7 cellular contexts compared by ENCODE assay signal in genomic region chr16:57486858-57487834, GRCh38. TPM values are rescaled to one million over a fixed set of nuclear protein-coding genes. Genes with fewer than 3 reads are reported as not detected.
DNase-seq lines count a peak whose midpoint lies in the region; ATAC-seq and TF ChIP-seq lines count a peak whose summit lies in the region.

No MANE protein-coding gene starts in this region.

- no peaks in the 10 kb centered on the region for H3K9me3 ChIP-seq in right atrium auricular region

- DNase-seq in T-cell (no peak), right atrium auricular region (ENCODE audit: low spot score) (no peak), kidney tubule cell (ENCODE audit: low spot score) (no peak)
- DNase-seq in stimulated activated effector memory CD8-positive, alpha-beta T cell treated with anti-CD3 and anti-CD28 coated beads, Interleukin-12 subunit alpha, Interleukin-12 subunit beta, amount 100 ng/mL, for 72 hours (ENCODE audit: low spot score in 2 of 2), result no peak

- H3K9me3 Mint-ChIP-seq in T-cell, result no peaks in the 10 kb centered on the region
- H3K9me3 Mint-ChIP-seq in stimulated activated effector memory CD8-positive, alpha-beta T cell treated with anti-CD3 and anti-CD28 coated beads, Interleukin-12 subunit alpha, Interleukin-12 subunit beta, amount 100 ng/mL, for 72 hours, result no peaks in the 10 kb centered on the region

- POLR2A ChIA-PET in T-cell (lab: Charles Lee), result interaction anchor here in 1 of 2 donors (0.8 kb wide), 1 partner anchor 9 kb away, joined by 3 read pairs; no protein-coding TSS in a partner anchor

- ATAC-seq in GM18520 (IDR thresholded peaks at IDR 0.05; ENCODE audit: unreplicated experiment), result peak; percentile 38
- ATAC-seq in T-cell (replicated peaks in 1 of 4), result no peak
- no peak for ATAC-seq in stimulated activated effector memory CD8-positive, alpha-beta T cell treated with anti-CD3 and anti-CD28 coated beads, Interleukin-12 subunit alpha, Interleukin-12 subunit beta, amount 100 ng/mL, for 72 hours
- ATAC-seq in HG03457 (IDR thresholded peaks at IDR 0.05; ENCODE audit: unreplicated experiment), result no peak
- no peak for ATAC-seq in HG03342 (IDR thresholded peaks at IDR 0.05; ENCODE audit: unreplicated experiment)

- H3K27ac Mint-ChIP-seq in T-cell, result no peak overlapping the region
- peak overlapping the region; percentile 92 for H3K27ac Mint-ChIP-seq in stimulated activated effector memory CD8-positive, alpha-beta T cell treated with anti-CD3 and anti-CD28 coated beads, Interleukin-12 subunit alpha, Interleukin-12 subunit beta, amount 100 ng/mL, for 72 hours

- CTCF ChIA-PET in T-cell (lab: Charles Lee), result interaction anchor here (0.6 to 2.7 kb wide), 3 partner anchors 25 to 51 kb away, joined by 3 to 11 read pairs (median 5); partner anchors contain the start of gene POLR2C (in 1 of the 2)

- peaks cover 0 to 1% of the 10 kb centered on the region in 2 donors for H3K27me3 Mint-ChIP-seq in T-cell

- peaks cover 0 to 21% of the 10 kb centered on the region in 2 donors for H3K4me1 ChIP-seq in right atrium auricular region

- H3K4me3 Mint-ChIP-seq in T-cell, result peak overlapping the region; percentile 61 to 94 (median 69)
- H3K4me3 Mint-ChIP-seq in stimulated activated effector memory CD8-positive, alpha-beta T cell treated with anti-CD3 and anti-CD28 coated beads, Interleukin-12 subunit alpha, Interleukin-12 subunit beta, amount 100 ng/mL, for 72 hours, result peak overlapping the region; percentile 91

- H3K27me3 ChIP-seq in right atrium auricular region, result no peaks in the 10 kb centered on the region

- no peaks in the 10 kb centered on the region for H3K36me3 Mint-ChIP-seq in T-cell
- H3K36me3 Mint-ChIP-seq in stimulated activated effector memory CD8-positive, alpha-beta T cell treated with anti-CD3 and anti-CD28 coated beads, Interleukin-12 subunit alpha, Interleukin-12 subunit beta, amount 100 ng/mL, for 72 hours, result peaks cover 5% of the 10 kb centered on the region

- peak overlapping the region; percentile 70 to 76 for H3K4me3 ChIP-seq in right atrium auricular region

- no peaks in the 10 kb centered on the region for H3K36me3 ChIP-seq in right atrium auricular region

- H3K4me1 Mint-ChIP-seq in T-cell, result peaks cover 17 to 26% (median 25%) of the 10 kb centered on the region in 3 donors
- H3K4me1 Mint-ChIP-seq in stimulated activated effector memory CD8-positive, alpha-beta T cell treated with anti-CD3 and anti-CD28 coated beads, Interleukin-12 subunit alpha, Interleukin-12 subunit beta, amount 100 ng/mL, for 72 hours, result peaks cover 23% of the 10 kb centered on the region

- H3K27ac ChIP-seq in right atrium auricular region, result peak overlapping the region; percentile 63

- TF ChIP-seq CTCF in right atrium auricular region (IDR thresholded peaks at IDR 0.05), result no peak

RNA-seq across cellular contexts. Expression of gene DOK4, which starts 0.9 kb away (rescaled TPM):
- total RNA-seq in T-cell, result 1 to 10 TPM; 2.2 to 4.1 (median 3.1) TPM
- 10 to 100 TPM; 15.2 to 34.2 TPM for total RNA-seq in right atrium auricular region

RNA-seq across cellular contexts. Expression of gene POLR2C, which starts 24.7 kb away (rescaled TPM):
- total RNA-seq in T-cell, result 10 to 100 TPM; 63.8 to 93.9 (median 69.0) TPM
- 10 to 100 TPM; 76.8 to 86.3 TPM for total RNA-seq in right atrium auricular region

RNA-seq across cellular contexts. Expression of gene COQ9, which starts 39.9 kb away (rescaled TPM):
- total RNA-seq in T-cell (10 to 100 TPM; 18.0 to 35.3 (median 34.2) TPM), right atrium auricular region (100 to 1,000 TPM; 106 to 153 TPM)

RNA-seq across cellular contexts. Expression of gene CIAPIN1, which starts 40.0 kb away (rescaled TPM):
- total RNA-seq in T-cell (10 to 100 TPM; 26.5 to 46.8 (median 28.5) TPM), right atrium auricular region (10 to 100 TPM; 33.0 to 34.4 TPM)

RNA-seq across cellular contexts. Expression of gene CCDC102A, which starts 49.2 kb away (rescaled TPM):
- total RNA-seq in T-cell, result 10 to 100 TPM in 1 of 5 donors, 1 to 10 TPM in 4; 6.1 to 11.2 (median 6.6) TPM
- total RNA-seq in right atrium auricular region, result 10 to 100 TPM; 11.2 to 15.1 TPM
